Comparison of ENCODE assay signal across 22 cellular contexts in the genomic region with DNA sequence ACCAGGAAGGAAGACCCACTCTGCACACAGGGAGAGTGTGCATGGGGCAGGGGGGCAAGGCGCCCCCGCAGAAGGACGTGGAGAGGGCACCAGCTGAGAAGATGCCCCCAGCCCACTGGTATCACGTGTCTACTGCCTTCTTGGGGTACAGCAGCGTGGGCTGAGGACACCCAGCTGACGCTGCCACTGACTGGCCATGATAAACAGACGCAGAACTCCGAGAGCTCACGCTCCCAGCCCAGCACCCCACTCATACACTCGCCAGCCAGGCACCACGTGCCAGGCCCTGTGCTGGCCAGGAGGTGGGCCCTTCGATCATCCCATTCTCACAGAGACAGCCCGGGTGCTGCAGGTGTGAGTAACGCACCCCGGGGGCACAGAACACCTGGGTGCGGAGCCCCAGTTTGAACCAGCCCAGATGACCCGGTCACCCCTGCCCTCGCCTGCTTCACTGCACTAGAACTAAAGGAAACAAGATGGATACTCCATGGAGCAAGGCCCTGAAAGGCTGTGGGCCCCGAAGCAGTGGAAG.
DNase-seq lines count a peak whose midpoint lies in the region; ATAC-seq, FAIRE-seq and TF ChIP-seq lines count a peak whose summit lies in the region.
"Had no signal": no experiment of that assay in that cellular context is flagged by ENCODE, and none has a peak within 500 bp of the region (broad histone marks: within the 10 kb centered on the region; RNA-seq: fewer than 3 reads in every experiment).

No MANE protein-coding gene starts in this region.

- POLR2A ChIA-PET in activated CD4-positive, alpha-beta T cell treated with anti-CD3 and anti-CD28 coated beads, Interleukin-2, amount 10 ng/mL, durations not matched to agents 7 days and 5 days (lab: Charles Lee) = no interaction called here

- H3K27ac ChIP-seq in KOPT-K1 (ENCODE audit: low read depth, low read length, poor library complexity, severe bottlenecking) = peak overlapping the region; percentile 19
- H3K27ac ChIP-seq in kidney (ENCODE audit: low read depth in 2 of 2, low read length in 2 of 2) = no peak overlapping the region
- no peak overlapping the region for H3K27ac ChIP-seq in psoas muscle
- H3K27ac ChIP-seq: breast epithelium, epithelial cell of prostate, thoracic aorta had no signal

- peak overlapping the region; percentile 33 for H3K27ac Mint-ChIP-seq in activated CD4-positive, alpha-beta T cell treated with anti-CD3 and anti-CD28 coated beads, Interleukin-2, amount 10 ng/mL, durations not matched to agents 7 days and 5 days
- H3K27ac Mint-ChIP-seq: activated T-cell treated with anti-CD3 and anti-CD28 coated beads, Interleukin-2, amount 50 U/mL, for 24 hours had no signal

- peaks cover 0 to 18% of the 10 kb centered on the region in 2 donors for H3K4me1 ChIP-seq in kidney (ENCODE audit: control insufficient read depth in 1 of 2, insufficient read depth in 1 of 2, low read depth in 1 of 2, low read length in 2 of 2)
- no peaks in the 10 kb centered on the region for H3K4me1 ChIP-seq in psoas muscle
- H3K4me1 ChIP-seq: breast epithelium had no signal

- ATAC-seq in psoas muscle (no peak), GM18517 (IDR thresholded peaks at IDR 0.05; ENCODE audit: unreplicated experiment) (no peak)

- no peak for DNase-seq in activated CD4-positive, alpha-beta T cell treated with anti-CD3 and anti-CD28 coated beads, Interleukin-2, amount 10 ng/mL, durations not matched to agents 7 days and 5 days
- DNase-seq in activated CD4-positive, alpha-beta T cell treated with anti-CD3 and anti-CD28 coated beads, Interleukin-2, amount 50 U/mL, for 1 hour = no peak
- DNase-seq in kidney (peak; percentile 68), psoas muscle (peak; percentile 11 to 29), islet precursor cell (no peak), NCI-H1436 (lab: John Stamatoyannopoulos, UW) (no peak)
- DNase-seq: 8988T; activated CD4-positive, alpha-beta T cell treated with anti-CD3 and anti-CD28 coated beads, Interleukin-2, amount 50 U/mL, for 48 hours; activated T-cell treated with anti-CD3 and anti-CD28 coated beads, Interleukin-2, amount 50 U/mL, for 24 hours; C1 segment of cervical spinal cord; DMS 273 treated with DMSO at 0.1 percent for 48 hours; foreskin melanocyte; GOT3; NCI-H1694 treated with DMSO at 0.1 percent for 48 hours; NCI-H2227 treated with DMSO at 0.1 percent for 48 hours had no signal

- H3K4me3 ChIP-seq in kidney (ENCODE audit: low read length in 2 of 2) = no peak overlapping the region
- no peak overlapping the region for H3K4me3 ChIP-seq in psoas muscle
- H3K4me3 ChIP-seq: breast epithelium, thoracic aorta had no signal

- 93 to 95% (median 94%) methylated on average over 19 of the region's 19 CpGs for WGBS in psoas muscle, 3 donors

- H3K9ac ChIP-seq in kidney (ENCODE audit: low read length in 2 of 2) = no peak overlapping the region

- CTCF ChIA-PET in activated CD4-positive, alpha-beta T cell treated with anti-CD3 and anti-CD28 coated beads, Interleukin-2, amount 10 ng/mL, durations not matched to agents 7 days and 5 days (lab: Charles Lee) = no interaction called here

- H3K9me3 ChIP-seq in KOPT-K1 (ENCODE audit: insufficient read depth, low read length, poor library complexity, severe bottlenecking) = peaks cover 19% of the 10 kb centered on the region
- H3K9me3 ChIP-seq in kidney (ENCODE audit: control insufficient read depth in 1 of 2, low read length in 2 of 2) = peaks cover 0 to 6% of the 10 kb centered on the region in 2 donors
- H3K9me3 ChIP-seq in psoas muscle = no peaks in the 10 kb centered on the region

- no peaks in the 10 kb centered on the region for H3K27me3 ChIP-seq in psoas muscle (ENCODE audit: insufficient read depth in 3 of 3, low read length in 2 of 3)
- H3K27me3 ChIP-seq: breast epithelium had no signal

- TF ChIP-seq CTCF in kidney (IDR thresholded peaks at IDR 0.05; ENCODE audit: borderline replicate concordance, extremely low read depth, insufficient read depth) = no peak
- no peak for TF ChIP-seq CTCF in psoas muscle (IDR thresholded peaks at IDR 0.05)

- H3K27me3 Mint-ChIP-seq in activated CD4-positive, alpha-beta T cell treated with anti-CD3 and anti-CD28 coated beads, Interleukin-2, amount 10 ng/mL, durations not matched to agents 7 days and 5 days = no peaks in the 10 kb centered on the region
- H3K27me3 Mint-ChIP-seq: activated T-cell treated with anti-CD3 and anti-CD28 coated beads, Interleukin-2, amount 50 U/mL, for 24 hours had no signal

- H3K9me3 Mint-ChIP-seq in activated CD4-positive, alpha-beta T cell treated with anti-CD3 and anti-CD28 coated beads, Interleukin-2, amount 10 ng/mL, durations not matched to agents 7 days and 5 days = peaks cover 17% of the 10 kb centered on the region

- no peak for FAIRE-seq in kidney (lab: Jason Lieb, UNC)
- FAIRE-seq: GM12892, TTC549 had no signal

- intact Hi-C loops in kidney (cut with DNase I) = no loop called here
- intact Hi-C loops in psoas muscle (cut with DNase I) = no loop called here

- H3K36me3 ChIP-seq in KOPT-K1 (ENCODE audit: insufficient read depth, low read length) = peaks cover 22% of the 10 kb centered on the region; the same call in 1 of the 2 replicates
- no peaks in the 10 kb centered on the region for H3K36me3 ChIP-seq in kidney (ENCODE audit: control insufficient read depth in 1 of 2, insufficient read depth in 2 of 2, low read length in 2 of 2)
- H3K36me3 ChIP-seq in psoas muscle (ENCODE audit: insufficient read depth in 1 of 2, low read depth in 1 of 2) = no peaks in the 10 kb centered on the region
- H3K36me3 ChIP-seq: breast epithelium, thoracic aorta had no signal

- H3K36me3 Mint-ChIP-seq in activated CD4-positive, alpha-beta T cell treated with anti-CD3 and anti-CD28 coated beads, Interleukin-2, amount 10 ng/mL, durations not matched to agents 7 days and 5 days (ENCODE audit: low read depth) = peaks cover 21% of the 10 kb centered on the region

- H3K4me3 Mint-ChIP-seq in activated CD4-positive, alpha-beta T cell treated with anti-CD3 and anti-CD28 coated beads, Interleukin-2, amount 10 ng/mL, durations not matched to agents 7 days and 5 days = no peak overlapping the region
- H3K4me3 Mint-ChIP-seq: activated T-cell treated with anti-CD3 and anti-CD28 coated beads, Interleukin-2, amount 50 U/mL, for 24 hours had no signal

- H3K4me1 Mint-ChIP-seq in activated CD4-positive, alpha-beta T cell treated with anti-CD3 and anti-CD28 coated beads, Interleukin-2, amount 10 ng/mL, durations not matched to agents 7 days and 5 days = peaks cover 30% of the 10 kb centered on the region

Comparison
In these comparisons a context has a peak if more than half of its experiments do, and no peak if none do; other contexts are left out.
1. DNase-seq: peak in kidney (single experiment) and psoas muscle (2 of 2); none in activated CD4-positive, alpha-beta T cell treated with anti-CD3 and anti-CD28 coated beads, Interleukin-2, amount 10 ng/mL, durations not matched to agents 7 days and 5 days (single experiment), activated CD4-positive, alpha-beta T cell treated with anti-CD3 and anti-CD28 coated beads, Interleukin-2, amount 50 U/mL, for 1 hour (single experiment), islet precursor cell (single experiment) and NCI-H1436 (single experiment).